ENCODE assay signal across 12 cellular contexts in genomic region chr20:51050636-51051035, GRCh38. TPM values are rescaled to one million over a fixed set of nuclear protein-coding genes. Genes with fewer than 3 reads are reported as not detected.
DNase-seq lines count a peak whose midpoint lies in the region; TF ChIP-seq lines count a peak whose summit lies in the region.
"Had no signal": no experiment of that assay in that cellular context is flagged by ENCODE, and none has a peak within 500 bp of the region (broad histone marks: within the 10 kb centered on the region; RNA-seq: fewer than 3 reads in every experiment).

No MANE protein-coding gene starts in this region.

- H3K27ac Mint-ChIP-seq in brain: peak overlapping the region in 3 of 5 experiments; percentile 16 to 46 (median 23)

- H3K4me3 Mint-ChIP-seq in brain: no peak overlapping the region
- H3K4me3 Mint-ChIP-seq: CD4-positive, CD25-positive, alpha-beta regulatory T cell had no signal

- peaks cover 0 to 11% (median 4%) of the 10 kb centered on the region in 5 experiments for H3K9me3 Mint-ChIP-seq in brain

- intact Hi-C loops in posterior vena cava (cut with DNase I): no loop called here

- no peak for TF ChIP-seq CTCF in brain (conservative IDR thresholded peaks at IDR 0.05)

- no peak overlapping the region for H3K4me3 ChIP-seq in skeletal muscle cell (ENCODE audit: low read depth, low read length)
- H3K4me3 ChIP-seq: BLaER1 treated with 17β-estradiol and CSF1 and Interleukin-3, amounts not matched to agents 10 nM and 100 nM had no signal

- peaks cover 30% of the 10 kb centered on the region for H3K4me1 Mint-ChIP-seq in brain
- H3K4me1 Mint-ChIP-seq: CD4-positive, CD25-positive, alpha-beta regulatory T cell had no signal

- H3K27me3 Mint-ChIP-seq in brain: peaks cover 12% of the 10 kb centered on the region

- H3K36me3 Mint-ChIP-seq in brain: no peaks in the 10 kb centered on the region
- H3K36me3 Mint-ChIP-seq: CD4-positive, CD25-positive, alpha-beta regulatory T cell had no signal

- DNase-seq in Ammon's horn (ENCODE audit: low spot score) (peak; percentile 15), islet precursor cell (peak; percentile 29), skeletal muscle cell (ENCODE audit: low read depth) (peak; percentile 27), NCI-H82 (lab: John Stamatoyannopoulos, UW) (no peak), NCI-H2227 (lab: John Stamatoyannopoulos, UW; ENCODE audit: unreplicated experiment) (no peak), posterior vena cava (ENCODE audit: low spot score) (no peak)
- DNase-seq: 8988T; AML-193; CD4-positive, CD25-positive, alpha-beta regulatory T cell; DMS53 had no signal

RNA-seq across cellular contexts. Expression of gene KCNG1, which starts 27.7 kb away (rescaled TPM):
- polyA plus RNA-seq in brain (ENCODE audit: insufficient read depth, low read depth, low replicate concordance): 2.1 TPM
- total RNA-seq in posterior vena cava: under 1 TPM in 1 of 2 donors, not detected in 1; 0.24 TPM
- total RNA-seq: CD4-positive, CD25-positive, alpha-beta regulatory T cell had no signal

Comparison
In these comparisons a context has a peak if more than half of its experiments do, and no peak if none do; other contexts are left out.
1. DNase-seq: peak in Ammon's horn (single experiment), islet precursor cell (single experiment) and skeletal muscle cell (single experiment); none in NCI-H82 (single experiment), NCI-H2227 (single experiment) and posterior vena cava (single experiment).